ENCODE assay signal across 8 cellular contexts in genomic region chr12:49750027-49750977, GRCh38. TPM values are rescaled to one million over a fixed set of nuclear protein-coding genes. Genes with fewer than 3 reads are reported as not detected.
DNase-seq lines count a peak whose midpoint lies in the region; TF ChIP-seq lines count a peak whose summit lies in the region.

No MANE protein-coding gene starts in this region.

- in situ Hi-C loops in ACHN (cut with HindIII; ENCODE audit: low pct_ligation_motif_present, low pct_unique_long_range_greater_than_20kb, low sequenced_read_pairs): no loop called here

- H3K4me1 ChIP-seq in H9 (ENCODE audit: insufficient read depth, low read length) (no peaks in the 10 kb centered on the region; the same call in 1 of the 2 replicates), neutrophil (ENCODE audit: control insufficient read depth in 1 of 2, insufficient read depth in 1 of 2, low read depth in 1 of 2, low read length in 1 of 2) (peaks cover 18 to 22% of the 10 kb centered on the region in 2 experiments), SJCRH30 (no peaks in the 10 kb centered on the region)

- no peak overlapping the region for H3K23ac ChIP-seq in H9 (ENCODE audit: insufficient read length, low read depth, low read length)

- H3K27ac Mint-ChIP-seq in H9: peak overlapping the region; percentile 6 to 91 (median 17); a peak in 4 of 7 replicates

- H3K56ac ChIP-seq in H9 (ENCODE audit: insufficient read length, low read depth, low read length): no peak overlapping the region

- TF ChIP-seq CTCF in H9 (conservative IDR thresholded peaks at IDR 0.05) (no peak), RWPE1 (conservative IDR thresholded peaks at IDR 0.05; ENCODE audit: low read depth) (no peak), cardiac fibroblast (IDR thresholded peaks at IDR 0.05; ENCODE audit: low read depth, low read length) (no peak), neutrophil (IDR thresholded peaks at IDR 0.05) (no peak), coronary artery (IDR thresholded peaks at IDR 0.05) (no peak)

- no peak overlapping the region for H3K14ac ChIP-seq in H9 (ENCODE audit: insufficient read depth, low read length)

- H3K79me2 ChIP-seq in H9 (ENCODE audit: insufficient read depth, low read length): peaks cover 38% of the 10 kb centered on the region; the same call in 1 of the 2 replicates

- no peak overlapping the region for H2BK15ac ChIP-seq in H9 (ENCODE audit: low read depth, low read length)

- no peak overlapping the region for H3K4me2 ChIP-seq in H9 (ENCODE audit: insufficient read depth, insufficient read length, low read length)

- no peak overlapping the region for H4K8ac ChIP-seq in H9 (replicated peaks; ENCODE audit: insufficient read length, low read depth, low read length)

- POLR2A ChIA-PET in RWPE1 (lab: Yijun Ruan, JAX; ENCODE audit: low non-redundant PET): no interaction called here

- H3K23me2 ChIP-seq in H9 (ENCODE audit: insufficient read length, low read depth, low read length, poor library complexity, severe bottlenecking): no peaks in the 10 kb centered on the region

- H2BK12ac ChIP-seq in H9 (ENCODE audit: insufficient read length, low read depth, low read length): no peak overlapping the region

- H3K27ac ChIP-seq in H9 (ENCODE audit: insufficient read length, low read depth, low read length): no peak overlapping the region
- H3K27ac ChIP-seq in RWPE1: peak overlapping the region; percentile 41; the same call in 1 of the 2 replicates
- H3K27ac ChIP-seq in neutrophil: peak overlapping the region; percentile 53
- no peak overlapping the region for H3K27ac ChIP-seq in SJCRH30
- no peak overlapping the region for H3K27ac ChIP-seq in coronary artery

- no peak overlapping the region; a peak in 1 of 5 replicates for H3K4me3 Mint-ChIP-seq in H9

- no peak overlapping the region for H2AK5ac ChIP-seq in H9 (ENCODE audit: insufficient read length, low read length)

- H4K91ac ChIP-seq in H9 (ENCODE audit: insufficient read length, low read depth, low read length): no peak overlapping the region

- H3K36me3 Mint-ChIP-seq in H9 (ENCODE audit: insufficient read depth in 1 of 3, low read depth in 3 of 3): peaks cover 22 to 38% (median 36%) of the 10 kb centered on the region in 3 experiments; a peak in 6 of 7 replicates

- no peak overlapping the region for H3K9ac ChIP-seq in H9 (ENCODE audit: extremely low read depth, insufficient read length, low read length)

- H3K27me3 ChIP-seq in H9 (ENCODE audit: insufficient read depth, low read length): no peaks in the 10 kb centered on the region
- H3K27me3 ChIP-seq in neutrophil: no peaks in the 10 kb centered on the region
- no peaks in the 10 kb centered on the region for H3K27me3 ChIP-seq in SJCRH30

- no peak overlapping the region for H2BK120ac ChIP-seq in H9 (ENCODE audit: low read depth, low read length, poor library complexity, severe bottlenecking)

- WGBS in H9 (ENCODE audit: extremely low coverage, insufficient read length, low lambda C conversion rate): no CpG with 5 or more reads among the region's 8 CpGs

- H3K27me3 Mint-ChIP-seq in H9 (ENCODE audit: low read depth): no peaks in the 10 kb centered on the region

- DNase-seq in ACHN: peak; percentile 55
- DNase-seq in H9: no peak
- DNase-seq in RWPE1 (ENCODE audit: low spot score): peak; percentile 44
- DNase-seq in cardiac fibroblast (ENCODE audit: low read depth in 2 of 2): peak; percentile 44 to 89
- no peak for DNase-seq in SJCRH30
- DNase-seq in UCSD-AML1 (lab: John Stamatoyannopoulos, UW; ENCODE audit: unreplicated experiment): no peak
- DNase-seq in coronary artery (ENCODE audit: low spot score): no peak

- H3K4ac ChIP-seq in H9 (ENCODE audit: low read depth, low read length): no peak overlapping the region

- no peaks in the 10 kb centered on the region for H4K20me1 ChIP-seq in H9 (ENCODE audit: control insufficient read depth, insufficient read depth, insufficient read length)

- H3K9me3 Mint-ChIP-seq in H9: no peaks in the 10 kb centered on the region

- no peak overlapping the region for H3T11ph ChIP-seq in H9 (ENCODE audit: low read length)

- H3K9me3 ChIP-seq in H9 (ENCODE audit: control insufficient read depth, low read depth, low read length): no peaks in the 10 kb centered on the region
- H3K9me3 ChIP-seq in neutrophil: no peaks in the 10 kb centered on the region
- no peaks in the 10 kb centered on the region for H3K9me3 ChIP-seq in SJCRH30 (replicated peaks)

- no peak overlapping the region for H4K5ac ChIP-seq in H9 (ENCODE audit: insufficient read length, low read depth, low read length)

- H3K36me3 ChIP-seq in neutrophil (peaks cover 34% of the 10 kb centered on the region), SJCRH30 (peaks cover 52% of the 10 kb centered on the region)

- CTCF ChIA-PET in RWPE1 (lab: Yijun Ruan, JAX): interaction anchor here (0.5 to 0.7 kb wide), 2 partner anchors 9 to 55 kb away, joined by 4 to 5 read pairs; partner anchors contain the start of gene TMBIM6

- H3K4me3 ChIP-seq in cardiac fibroblast (replicated peaks in 1 of 2; ENCODE audit: low read depth in 2 of 2, low read length in 2 of 2): no peak overlapping the region
- H3K4me3 ChIP-seq in neutrophil (ENCODE audit: low read depth in 1 of 2, low read length in 1 of 2): no peak overlapping the region
- H3K4me3 ChIP-seq in SJCRH30: no peak overlapping the region
- H3K4me3 ChIP-seq in coronary artery: no peak overlapping the region

- no peak overlapping the region for H3K18ac ChIP-seq in H9 (ENCODE audit: insufficient read length, low read depth, low read length)

- no peak overlapping the region for H2AFZ ChIP-seq in H9 (ENCODE audit: low read length)

- H2BK5ac ChIP-seq in H9 (ENCODE audit: insufficient read length, low read length): no peak overlapping the region

- peaks cover 28 to 29% of the 10 kb centered on the region in 2 experiments for H3K4me1 Mint-ChIP-seq in H9

- H2BK20ac ChIP-seq in H9 (ENCODE audit: low read depth, low read length, poor library complexity, severe bottlenecking): no peak overlapping the region

- H3K79me1 ChIP-seq in H9 (ENCODE audit: insufficient read depth, low read depth, low read length, poor library complexity, severe bottlenecking): no peaks in the 10 kb centered on the region

RNA-seq across cellular contexts. Expression of gene TMBIM6, which starts 8.9 kb away (rescaled TPM):
- 362 and 373 TPM in 2 replicates for total RNA-seq in H9 (2021)
- 400 TPM in 2 replicates for total RNA-seq in SJCRH30 (2014; rRNA removed; shearing (Covaris generic))

RNA-seq across cellular contexts. Expression of gene FMNL3, which starts 43.1 kb away (rescaled TPM):
- 20.5 and 22.8 TPM in 2 replicates for total RNA-seq in H9 (2021)
- 33.0 and 39.2 TPM in 2 replicates for total RNA-seq in SJCRH30 (2014; rRNA removed; shearing (Covaris generic))

Comparison
In these comparisons a context has a peak if more than half of its experiments do, and no peak if none do; other contexts are left out.
1. DNase-seq: peak in ACHN (single experiment), RWPE1 (single experiment) and cardiac fibroblast (2 of 2); none in H9 (single experiment), SJCRH30 (0 of 2), UCSD-AML1 (single experiment) and coronary artery (single experiment).
2. H3K27ac ChIP-seq: peak in RWPE1 (single experiment) and neutrophil (single experiment); none in H9 (single experiment), SJCRH30 (single experiment) and coronary artery (0 of 2).